Comparison of ENCODE assay signal across 8 cellular contexts in genomic region chr3:177197041-177197933, GRCh38.
DNase-seq lines count a peak whose midpoint lies in the region; ATAC-seq and TF ChIP-seq lines count a peak whose summit lies in the region.

TBL1XR1 (minus strand) TSS chr3:177197482; CDS start chr3:177064977, 132,505 bp downstream.

- peaks cover 58% of the 10 kb centered on the region for H3K4me1 Mint-ChIP-seq in central memory CD8-positive, alpha-beta T cell

- H3K27ac Mint-ChIP-seq in central memory CD8-positive, alpha-beta T cell (ENCODE audit: low read depth), result peak within 1 kb of the TSS; percentile 90

- H3K4me3 Mint-ChIP-seq in central memory CD8-positive, alpha-beta T cell, result peak within 1 kb of the TSS; percentile 90

- no peaks in the 10 kb centered on the region for H3K27me3 Mint-ChIP-seq in central memory CD8-positive, alpha-beta T cell

- H3K9me3 Mint-ChIP-seq in central memory CD8-positive, alpha-beta T cell, result no peaks in the 10 kb centered on the region

- peak; percentile 43 for ATAC-seq in HG03196 (IDR thresholded peaks at IDR 0.05; ENCODE audit: unreplicated experiment)
- ATAC-seq in activated CD4-positive, CD25-positive, alpha-beta regulatory T cell treated with anti-CD3 and anti-CD28 coated beads, Interleukin-2, amount 50 U/mL, for 24 hours, result peak; percentile 47 to 52
- ATAC-seq in central memory CD8-positive, alpha-beta T cell (replicated peaks; ENCODE audit: extremely low read depth, poor library complexity, severe bottlenecking), result peak; percentile 43

- in situ Hi-C loops in GM18951 (cut with MboI; ENCODE audit: low sequenced_read_pairs, unreplicated experiment), result loop anchor here (10.0 kb wide), 1 partner anchor 158 kb away; no protein-coding TSS in a partner anchor

- peak; percentile 94 for DNase-seq in AG08395 (ENCODE audit: low spot score)
- peak; percentile 50 for DNase-seq in NCI-H345 treated with DMSO at 0.1 percent for 48 hours (lab: John Stamatoyannopoulos, UW; ENCODE audit: unreplicated experiment)
- peak; percentile 79 to 87 for DNase-seq in central memory CD8-positive, alpha-beta T cell (ENCODE audit: low spot score in 2 of 2)
- peak; percentile 96 for DNase-seq in iris pigment epithelial cell (ENCODE audit: low read depth)
- DNase-seq in stimulated activated CD4-positive, alpha-beta T cell treated with anti-CD3 and anti-CD28 coated beads, Interleukin-12 subunit alpha, Interleukin-12 subunit beta, amount 100 ng/mL, for 24 hours (ENCODE audit: low read depth in 2 of 2), result peak; percentile 60 to 68

- H3K36me3 Mint-ChIP-seq in central memory CD8-positive, alpha-beta T cell (ENCODE audit: insufficient read depth), result peaks cover 37% of the 10 kb centered on the region

- peak; percentile 42 for TF ChIP-seq POLR2A in GM18951 (IDR thresholded peaks at IDR 0.05; ENCODE audit: extremely low read depth, insufficient read depth, insufficient read length)

Comparison
In these comparisons a context has a peak if more than half of its experiments do, and no peak if none do; other contexts are left out.
1. Peak in every context shown above with its lines: DNase-seq and ATAC-seq.